Comparison of ENCODE assay signal across 1 cellular context in the genomic region with DNA sequence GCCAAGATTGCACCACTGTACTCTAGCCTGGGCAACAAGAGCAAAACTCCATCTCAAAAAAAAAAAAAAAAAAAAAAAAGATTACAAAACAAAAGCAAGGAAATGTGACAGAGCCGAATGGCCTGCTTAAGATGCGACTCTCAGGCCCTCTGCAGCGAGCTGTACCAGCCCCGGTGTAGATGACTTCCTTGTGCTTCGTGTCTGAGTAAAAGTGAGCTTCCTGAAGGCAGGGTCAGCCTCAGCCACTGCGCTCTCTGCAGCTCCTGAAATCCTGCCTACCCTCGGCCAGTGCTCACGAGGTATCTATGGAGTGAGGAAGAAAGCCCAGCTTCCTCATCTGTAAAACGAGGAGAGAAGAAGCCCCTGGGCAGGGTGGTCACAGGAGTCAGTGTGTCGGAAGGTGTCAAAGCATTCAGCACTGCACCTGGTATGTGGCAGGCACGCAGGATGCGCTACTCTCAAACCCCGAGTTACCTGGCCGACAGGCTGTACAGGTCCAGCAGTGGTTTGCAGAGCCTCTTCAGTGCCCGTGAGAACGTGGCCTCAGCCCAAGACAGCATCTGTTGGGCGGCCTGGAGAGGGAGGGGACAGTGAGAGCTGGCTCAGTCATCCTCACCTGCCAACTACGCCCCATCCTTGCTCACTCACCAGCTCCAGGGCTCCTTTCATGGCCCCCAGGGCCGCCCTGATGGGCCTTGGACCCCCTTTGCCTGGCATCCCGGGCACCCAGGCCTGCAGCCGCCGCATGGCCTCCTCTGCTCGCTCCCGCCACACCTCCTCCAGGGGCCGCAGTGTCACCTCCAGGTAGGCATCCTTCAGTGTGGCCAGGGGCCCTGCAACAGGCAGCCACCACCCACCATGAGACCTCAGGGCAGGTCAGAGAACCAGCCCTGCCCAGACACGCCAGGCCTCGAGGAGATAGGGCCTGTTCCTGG.
TF ChIP-seq lines count a peak whose summit lies in the region.

No MANE protein-coding gene starts in this region.

TF ChIP-seq in HepG2, 621 proteins besides CTCF, POLR2A, EP300 and RAD21:
- TF ChIP-seq STAG1 (CRISPR knock-in tag; IDR thresholded peaks at IDR 0.05), result no peak
- 0 out of 2 replicates have a peak, but pooled peaks have one; percentile 5 for TF ChIP-seq ZFY (CRISPR knock-in tag; IDR thresholded peaks at IDR 0.05)
- no peak for TF ChIP-seq HNRNPH1 (optimal IDR thresholded peaks at IDR 0.05; ENCODE audit: low read depth, low read length)
- no peak for TF ChIP-seq NAIF1 (CRISPR knock-in tag; IDR thresholded peaks at IDR 0.05; ENCODE audit: borderline replicate concordance)
- no peak for TF ChIP-seq ZNF282 (IDR thresholded peaks at IDR 0.05; ENCODE audit: partially characterized antibody)
- no peak for TF ChIP-seq ZNF180 (CRISPR knock-in tag; IDR thresholded peaks at IDR 0.05; ENCODE audit: borderline replicate concordance, low read depth)
- TF ChIP-seq ZNF687 (CRISPR knock-in tag; IDR thresholded peaks at IDR 0.05), result peak; percentile 18; the same call in 1 of the 2 replicates
- no peak for TF ChIP-seq POGK (CRISPR knock-in tag; conservative IDR thresholded peaks at IDR 0.05)
- no peak for TF ChIP-seq ZBED4 (CRISPR knock-in tag; IDR thresholded peaks at IDR 0.05; ENCODE audit: borderline replicate concordance)
- TF ChIP-seq, protein P1, sequence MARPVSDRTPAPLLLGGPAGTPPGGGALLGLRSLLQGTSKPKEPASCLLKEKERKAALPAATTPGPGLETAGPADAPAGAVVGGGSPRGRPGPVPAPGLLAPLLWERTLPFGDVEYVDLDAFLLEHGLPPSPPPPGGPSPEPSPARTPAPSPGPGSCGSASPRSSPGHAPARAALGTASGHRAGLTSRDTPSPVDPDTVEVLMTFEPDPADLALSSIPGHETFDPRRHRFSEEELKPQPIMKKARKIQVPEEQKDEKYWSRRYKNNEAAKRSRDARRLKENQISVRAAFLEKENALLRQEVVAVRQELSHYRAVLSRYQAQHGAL (CRISPR knock-in tag; IDR thresholded peaks at IDR 0.05; ENCODE audit: not compliant biosample characterization), result no peak
- TF ChIP-seq FOXA3 (CRISPR knock-in tag; IDR thresholded peaks at IDR 0.05), result no peak
- TF ChIP-seq SOX13 (IDR thresholded peaks at IDR 0.05), result no peak
- no peak for TF ChIP-seq SOX13 (CRISPR knock-in tag; conservative IDR thresholded peaks at IDR 0.05 in 1 of 2, IDR thresholded peaks at IDR 0.05 in 1 of 2)
